ENCODE assay signal across 1 cellular context in genomic region chr2:201971516-201972228, GRCh38.
TF ChIP-seq lines count a peak whose summit lies in the region.

No MANE protein-coding gene starts in this region.

TF ChIP-seq in WTC11, 78 proteins besides CTCF, POLR2A, EP300 and RAD21 (continued from another document):
- TF ChIP-seq ZBTB21 (CRISPR knock-in tag; IDR thresholded peaks at IDR 0.05; ENCODE audit: borderline replicate concordance): no peak
